Comparison of ENCODE assay signal across 11 cellular contexts in genomic region chr1:64923294-64923718, GRCh38. TPM values are rescaled to one million over a fixed set of nuclear protein-coding genes. Genes with fewer than 3 reads are reported as not detected.
DNase-seq lines count a peak whose midpoint lies in the region; ATAC-seq and TF ChIP-seq lines count a peak whose summit lies in the region.
"Had no signal": no experiment of that assay in that cellular context is flagged by ENCODE, and none has a peak within 500 bp of the region (broad histone marks: within the 10 kb centered on the region; RNA-seq: fewer than 3 reads in every experiment).

No MANE protein-coding gene starts in this region.

- peaks cover 98% of the 10 kb centered on the region in 3 donors for H3K4me1 Mint-ChIP-seq in T-cell
- peaks cover 83 to 92% of the 10 kb centered on the region in 2 donors for H3K4me1 Mint-ChIP-seq in effector memory CD8-positive, alpha-beta T cell (ENCODE audit: low read depth in 2 of 2)

- H3K27me3 ChIP-seq in upper lobe of right lung (no peaks in the 10 kb centered on the region), HAP-1 (ENCODE audit: low read depth) (no peaks in the 10 kb centered on the region)

- TF ChIP-seq CTCF in upper lobe of right lung (IDR thresholded peaks at IDR 0.05), result no peak

- POLR2A ChIA-PET in T-cell (lab: Charles Lee), result interaction anchor here (0.5 to 1.7 kb wide), 3 partner anchors 17 to 43 kb away, joined by 3 to 5 read pairs (median 3); partner anchors contain the start of gene JAK1 (in 1 of the 2)

- CTCF ChIA-PET in T-cell (lab: Charles Lee), result interaction anchor here (0.6 to 1.3 kb wide), 6 partner anchors 39 to 292 kb away, joined by 3 to 5 read pairs (median 4); partner anchors contain the start of gene JAK1 (in 1 of the 2)

- H3K4me1 ChIP-seq in upper lobe of right lung (peaks cover 54% of the 10 kb centered on the region), HAP-1 (no peaks in the 10 kb centered on the region)

- DNase-seq in activated naive CD4-positive, alpha-beta T cell treated with Interleukin-2 at 50 U/mL for 16 hours, result peak; percentile 41
- DNase-seq in activated naive CD4-positive, alpha-beta T cell (lab: John Stamatoyannopoulos, UW), result no peak
- DNase-seq in T-cell (peak in 18 of 34 experiments; percentile 3 to 52 (median 29)), upper lobe of right lung (no peak), cerebellum (ENCODE audit: low spot score) (no peak), HAP-1 (ENCODE audit: low spot score in 2 of 2) (no peak)
- DNase-seq in effector memory CD8-positive, alpha-beta T cell, result peak; percentile 13 to 53 (median 34)
- DNase-seq: Caco-2, midbrain, SHP77 treated with DMSO at 0.1 percent for 48 hours had no signal

- H3K4me3 ChIP-seq in upper lobe of right lung (no peak overlapping the region), HAP-1 (no peak overlapping the region)

- H3K36me3 Mint-ChIP-seq in T-cell, result peaks cover 28% of the 10 kb centered on the region
- H3K36me3 Mint-ChIP-seq in effector memory CD8-positive, alpha-beta T cell (ENCODE audit: insufficient read depth), result peaks cover 17% of the 10 kb centered on the region

- no peak overlapping the region for H3K27ac ChIP-seq in upper lobe of right lung

- H3K9me3 ChIP-seq in upper lobe of right lung, result no peaks in the 10 kb centered on the region
- no peaks in the 10 kb centered on the region for H3K9me3 ChIP-seq in HAP-1
- H3K9me3 ChIP-seq: Caco-2 had no signal

- no peaks in the 10 kb centered on the region for H3K27me3 Mint-ChIP-seq in T-cell
- no peaks in the 10 kb centered on the region for H3K27me3 Mint-ChIP-seq in effector memory CD8-positive, alpha-beta T cell

- in situ Hi-C loops in HAP-1 (cut with MboI; ENCODE audit: low sequenced_read_pairs), result no loop called here

- peak overlapping the region; percentile 53 to 68 for H3K27ac Mint-ChIP-seq in T-cell
- H3K27ac Mint-ChIP-seq in effector memory CD8-positive, alpha-beta T cell, result peak overlapping the region; percentile 59 to 71

- H3K9me3 Mint-ChIP-seq in T-cell, result no peaks in the 10 kb centered on the region
- no peaks in the 10 kb centered on the region for H3K9me3 Mint-ChIP-seq in effector memory CD8-positive, alpha-beta T cell

- peak overlapping the region; percentile 19 to 70 (median 32) for H3K4me3 Mint-ChIP-seq in T-cell
- peak overlapping the region; percentile 50 to 64 for H3K4me3 Mint-ChIP-seq in effector memory CD8-positive, alpha-beta T cell

- intact Hi-C loops in upper lobe of right lung (cut with DNase I), result no loop called here

- ATAC-seq in T-cell (replicated peaks in 1 of 4) (peak in 2 of 4 experiments; percentile 35 to 62), upper lobe of right lung (peak; percentile 88), GM18907 (IDR thresholded peaks at IDR 0.05; ENCODE audit: unreplicated experiment) (no peak)
- peak; percentile 75 for ATAC-seq in effector memory CD8-positive, alpha-beta T cell (replicated peaks)

- H3K36me3 ChIP-seq in upper lobe of right lung (no peaks in the 10 kb centered on the region), HAP-1 (replicated peaks) (no peaks in the 10 kb centered on the region)

RNA-seq across cellular contexts. Expression of gene JAK1, which starts 43.0 kb away (rescaled TPM):
- total RNA-seq in T-cell, result 100 to 1,000 TPM; 272 to 323 (median 288) TPM
- total RNA-seq in upper lobe of right lung, result 152 TPM
- total RNA-seq in cerebellum, result 70.7 TPM

Comparison
In these comparisons a context has a peak if more than half of its experiments do, and no peak if none do; other contexts are left out.
1. DNase-seq: peak in activated naive CD4-positive, alpha-beta T cell treated with Interleukin-2 at 50 U/mL for 16 hours (single experiment), T-cell (18 of 34) and effector memory CD8-positive, alpha-beta T cell (3 of 3); none in activated naive CD4-positive, alpha-beta T cell (0 of 4), upper lobe of right lung (single experiment), cerebellum (single experiment) and HAP-1 (0 of 2).